Comparison of ENCODE assay signal across 1 cellular context in genomic region chr1:158149577-158150269, GRCh38.
TF ChIP-seq lines count a peak whose summit lies in the region.

No MANE protein-coding gene starts in this region.

TF ChIP-seq in HEK293, 187 proteins besides CTCF, POLR2A, EP300 and RAD21 (continued from another document):
- TF ChIP-seq EGR2 (tag by site-specific recombination; IDR thresholded peaks at IDR 0.05; ENCODE audit: low read depth) (no peak), ZNF664 (tag by site-specific recombination; IDR thresholded peaks at IDR 0.05) (no peak), ZNF518A (tag by site-specific recombination; conservative IDR thresholded peaks at IDR 0.05; ENCODE audit: low read depth) (peak; percentile 90), SP7 (tag by site-specific recombination; IDR thresholded peaks at IDR 0.05) (0 out of 2 replicates have a peak, but pooled peaks have one; percentile 25), YY2 (tag by site-specific recombination; IDR thresholded peaks at IDR 0.05) (0 out of 2 replicates have a peak, but pooled peaks have one; percentile 9), REST (tag by site-specific recombination; IDR thresholded peaks at IDR 0.05) (no peak), ZNF704 (tag by site-specific recombination; IDR thresholded peaks at IDR 0.05) (no peak), ZNF571 (tag by site-specific recombination; IDR thresholded peaks at IDR 0.05) (no peak), ZBTB8A (tag by site-specific recombination; IDR thresholded peaks at IDR 0.05) (no peak), OSR2 (tag by site-specific recombination; IDR thresholded peaks at IDR 0.05) (no peak), ZNF658 (tag by site-specific recombination; IDR thresholded peaks at IDR 0.05) (no peak), ZNF426 (tag by site-specific recombination; IDR thresholded peaks at IDR 0.05) (no peak), RBAK (tag by site-specific recombination; IDR thresholded peaks at IDR 0.05) (no peak), ZNF10 (tag by site-specific recombination; IDR thresholded peaks at IDR 0.05) (peak; percentile 17; the same call in 1 of the 2 replicates), ZNF140 (tag by site-specific recombination; IDR thresholded peaks at IDR 0.05) (no peak), ZNF18 (tag by site-specific recombination; IDR thresholded peaks at IDR 0.05) (peak; percentile 91), OVOL3 (tag by site-specific recombination; IDR thresholded peaks at IDR 0.05) (peak; percentile 30; the same call in 1 of the 2 replicates), ZNF266 (tag by site-specific recombination; IDR thresholded peaks at IDR 0.05; ENCODE audit: low read depth) (no peak), TRIM28 (IDR thresholded peaks at IDR 0.05; ENCODE audit: borderline replicate concordance, low read length) (no peak), ZNF549 (tag by site-specific recombination; IDR thresholded peaks at IDR 0.05) (no peak), SETDB1 (IDR thresholded peaks at IDR 0.05; ENCODE audit: insufficient read length, low read length) (peak; percentile 31), ZNF76 (tag by site-specific recombination; IDR thresholded peaks at IDR 0.05; ENCODE audit: borderline replicate concordance, low read depth) (peak; percentile 90), ZNF473 (tag by site-specific recombination; IDR thresholded peaks at IDR 0.05) (no peak), MEIS1 (CRISPR knock-in tag; IDR thresholded peaks at IDR 0.05; ENCODE audit: borderline replicate concordance) (no peak), ZBTB17 (tag by site-specific recombination; IDR thresholded peaks at IDR 0.05) (peak; percentile 82), IKZF3 (tag by site-specific recombination; IDR thresholded peaks at IDR 0.05) (peak; percentile 54; the same call in 1 of the 2 replicates)
- TF ChIP-seq, protein P1, sequence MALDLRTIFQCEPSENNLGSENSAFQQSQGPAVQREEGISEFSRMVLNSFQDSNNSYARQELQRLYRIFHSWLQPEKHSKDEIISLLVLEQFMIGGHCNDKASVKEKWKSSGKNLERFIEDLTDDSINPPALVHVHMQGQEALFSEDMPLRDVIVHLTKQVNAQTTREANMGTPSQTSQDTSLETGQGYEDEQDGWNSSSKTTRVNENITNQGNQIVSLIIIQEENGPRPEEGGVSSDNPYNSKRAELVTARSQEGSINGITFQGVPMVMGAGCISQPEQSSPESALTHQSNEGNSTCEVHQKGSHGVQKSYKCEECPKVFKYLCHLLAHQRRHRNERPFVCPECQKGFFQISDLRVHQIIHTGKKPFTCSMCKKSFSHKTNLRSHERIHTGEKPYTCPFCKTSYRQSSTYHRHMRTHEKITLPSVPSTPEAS (tag by site-specific recombination; IDR thresholded peaks at IDR 0.05) = no peak
- TF ChIP-seq, protein P2, sequence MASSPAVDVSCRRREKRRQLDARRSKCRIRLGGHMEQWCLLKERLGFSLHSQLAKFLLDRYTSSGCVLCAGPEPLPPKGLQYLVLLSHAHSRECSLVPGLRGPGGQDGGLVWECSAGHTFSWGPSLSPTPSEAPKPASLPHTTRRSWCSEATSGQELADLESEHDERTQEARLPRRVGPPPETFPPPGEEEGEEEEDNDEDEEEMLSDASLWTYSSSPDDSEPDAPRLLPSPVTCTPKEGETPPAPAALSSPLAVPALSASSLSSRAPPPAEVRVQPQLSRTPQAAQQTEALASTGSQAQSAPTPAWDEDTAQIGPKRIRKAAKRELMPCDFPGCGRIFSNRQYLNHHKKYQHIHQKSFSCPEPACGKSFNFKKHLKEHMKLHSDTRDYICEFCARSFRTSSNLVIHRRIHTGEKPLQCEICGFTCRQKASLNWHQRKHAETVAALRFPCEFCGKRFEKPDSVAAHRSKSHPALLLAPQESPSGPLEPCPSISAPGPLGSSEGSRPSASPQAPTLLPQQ (tag by site-specific recombination; IDR thresholded peaks at IDR 0.05) = no peak
- TF ChIP-seq, protein P3, sequence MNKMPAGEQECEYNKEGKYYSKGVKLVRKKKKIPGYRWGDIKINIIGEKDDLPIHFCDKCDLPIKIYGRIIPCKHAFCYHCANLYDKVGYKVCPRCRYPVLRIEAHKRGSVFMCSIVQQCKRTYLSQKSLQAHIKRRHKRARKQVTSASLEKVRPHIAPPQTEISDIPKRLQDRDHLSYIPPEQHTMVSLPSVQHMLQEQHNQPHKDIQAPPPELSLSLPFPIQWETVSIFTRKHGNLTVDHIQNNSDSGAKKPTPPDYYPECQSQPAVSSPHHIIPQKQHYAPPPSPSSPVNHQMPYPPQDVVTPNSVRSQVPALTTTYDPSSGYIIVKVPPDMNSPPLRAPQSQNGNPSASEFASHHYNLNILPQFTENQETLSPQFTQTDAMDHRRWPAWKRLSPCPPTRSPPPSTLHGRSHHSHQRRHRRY (tag by site-specific recombination; IDR thresholded peaks at IDR 0.05) = no peak
